Comparison of ENCODE assay signal across 8 cellular contexts in the genomic region with DNA sequence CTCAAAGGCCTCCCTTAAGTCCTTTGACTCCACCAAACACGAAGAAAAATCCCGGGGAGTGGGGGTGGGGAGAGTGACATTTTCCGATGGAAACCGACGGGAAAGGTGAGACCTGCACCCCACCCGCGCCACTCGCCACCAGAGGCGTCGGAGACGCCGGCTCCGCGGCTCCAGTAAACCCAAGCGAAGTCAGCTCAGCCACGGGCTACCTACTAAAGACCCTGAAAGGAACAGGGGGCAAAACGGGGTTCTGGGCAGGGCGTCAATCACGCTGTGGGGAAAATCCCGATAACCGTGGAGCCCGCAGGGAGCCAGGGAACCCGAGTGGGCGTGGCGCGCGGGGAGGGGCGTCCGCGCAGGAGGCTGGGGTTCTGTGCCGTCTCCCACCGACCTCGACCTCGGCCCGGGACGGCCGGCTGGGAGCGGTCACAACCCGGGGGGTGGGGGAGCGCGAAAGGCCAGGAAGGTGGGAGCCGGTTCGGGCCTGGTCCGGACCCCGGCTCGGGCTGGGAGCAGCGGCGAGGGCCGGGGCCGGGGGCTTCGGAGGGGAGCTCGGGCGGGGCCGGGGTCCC. TPM values are rescaled to one million over a fixed set of nuclear protein-coding genes. Genes with fewer than 3 reads are reported as not detected.
DNase-seq lines count a peak whose midpoint lies in the region; TF ChIP-seq lines count a peak whose summit lies in the region.

No MANE protein-coding gene starts in this region.

- H3K27ac Mint-ChIP-seq in H9 = peak overlapping the region; percentile 28 to 91 (median 73); a peak in 5 of 7 replicates

- no peak overlapping the region for H2BK12ac ChIP-seq in H9 (ENCODE audit: insufficient read length, low read depth, low read length)

- no peak overlapping the region for H3K18ac ChIP-seq in H9 (ENCODE audit: insufficient read length, low read depth, low read length)

- H2BK120ac ChIP-seq in H9 (ENCODE audit: low read depth, low read length, poor library complexity, severe bottlenecking) = no peak overlapping the region

- H3K9me3 ChIP-seq in ES-I3 (ENCODE audit: control insufficient read depth, insufficient read depth, low read length) (no peaks in the 10 kb centered on the region), H9 (ENCODE audit: control insufficient read depth, low read depth, low read length) (no peaks in the 10 kb centered on the region)

- peaks cover 7 to 23% of the 10 kb centered on the region in 2 experiments for H3K4me1 Mint-ChIP-seq in H9

- peaks cover 3% of the 10 kb centered on the region for H3K4me1 ChIP-seq in ES-I3 (ENCODE audit: insufficient read depth, low read length)
- no peaks in the 10 kb centered on the region; the same call in 1 of the 2 replicates for H3K4me1 ChIP-seq in H9 (ENCODE audit: insufficient read depth, low read length)
- H3K4me1 ChIP-seq in rectal smooth muscle tissue (ENCODE audit: control insufficient read depth, insufficient read depth, low read length) = peaks cover 10% of the 10 kb centered on the region

- H4K20me1 ChIP-seq in H9 (ENCODE audit: control insufficient read depth, insufficient read depth, insufficient read length) = no peaks in the 10 kb centered on the region

- peak overlapping the region; percentile 92 for H3K4me2 ChIP-seq in H9 (ENCODE audit: insufficient read depth, insufficient read length, low read length)

- H4K8ac ChIP-seq in H9 (replicated peaks; ENCODE audit: insufficient read length, low read depth, low read length) = no peak overlapping the region

- peaks cover 8% of the 10 kb centered on the region for H3K23me2 ChIP-seq in H9 (ENCODE audit: insufficient read length, low read depth, low read length, poor library complexity, severe bottlenecking)

- H4K91ac ChIP-seq in H9 (ENCODE audit: insufficient read length, low read depth, low read length) = no peak overlapping the region

- H3K36me3 Mint-ChIP-seq in H9 (ENCODE audit: insufficient read depth in 1 of 3, low read depth in 3 of 3) = peaks cover 5 to 19% (median 16%) of the 10 kb centered on the region in 3 experiments; a peak in 5 of 7 replicates

- no peak for DNase-seq in H9
- DNase-seq in NCI-H526 treated with DMSO at 0.1 percent for 48 hours (lab: John Stamatoyannopoulos, UW) = peak; percentile 16
- DNase-seq in activated T-helper 9 cell treated with anti-CD3 and anti-CD28 coated beads, Interleukin-2, amount 50 U/mL, for 16 hours (ENCODE audit: low read depth) = peak; percentile 44
- DNase-seq in germinal center (ENCODE audit: low spot score) = peak; percentile 56
- no peak for DNase-seq in NCI-H1436 treated with DMSO at 0.1 percent for 48 hours (lab: John Stamatoyannopoulos, UW)
- DNase-seq in DMS114 treated with DMSO at 0.1 percent for 48 hours (lab: John Stamatoyannopoulos, UW; ENCODE audit: unreplicated experiment) = no peak

- H3K9ac ChIP-seq in ES-I3 (ENCODE audit: low read depth, low read length) (peak overlapping the region; percentile 81), H9 (ENCODE audit: extremely low read depth, insufficient read length, low read length) (peak overlapping the region; percentile 57), rectal smooth muscle tissue (ENCODE audit: low read length) (peak overlapping the region; percentile 98)

- H3K23ac ChIP-seq in H9 (ENCODE audit: insufficient read length, low read depth, low read length) = no peak overlapping the region

- H3K27ac ChIP-seq in H9 (ENCODE audit: insufficient read length, low read depth, low read length) (no peak overlapping the region), rectal smooth muscle tissue (ENCODE audit: low read depth, low read length) (peak overlapping the region; percentile 95)

- H4K5ac ChIP-seq in H9 (ENCODE audit: insufficient read length, low read depth, low read length) = no peak overlapping the region

- no peaks in the 10 kb centered on the region for H3K27me3 ChIP-seq in H9 (ENCODE audit: insufficient read depth, low read length)
- no peaks in the 10 kb centered on the region for H3K27me3 ChIP-seq in rectal smooth muscle tissue (ENCODE audit: control insufficient read depth, insufficient read depth, low read length)

- H3K4ac ChIP-seq in H9 (ENCODE audit: low read depth, low read length) = no peak overlapping the region

- no peak overlapping the region for H3T11ph ChIP-seq in H9 (ENCODE audit: low read length)

- H3K56ac ChIP-seq in H9 (ENCODE audit: insufficient read length, low read depth, low read length) = no peak overlapping the region

- peaks cover 27% of the 10 kb centered on the region; the same call in 1 of the 2 replicates for H3K79me2 ChIP-seq in H9 (ENCODE audit: insufficient read depth, low read length)

- peaks cover 8% of the 10 kb centered on the region for H3K27me3 Mint-ChIP-seq in H9 (ENCODE audit: low read depth)

- H3K9me3 Mint-ChIP-seq in H9 = no peaks in the 10 kb centered on the region

- peak overlapping the region; percentile 91 for H3K4me3 ChIP-seq in rectal smooth muscle tissue (ENCODE audit: low read length)

- H2BK5ac ChIP-seq in H9 (ENCODE audit: insufficient read length, low read length) = no peak overlapping the region

- H3K36me3 ChIP-seq in ES-I3 (ENCODE audit: insufficient read depth, low read length) (peaks cover 11% of the 10 kb centered on the region; the same call in 1 of the 2 replicates), rectal smooth muscle tissue (ENCODE audit: control insufficient read depth, insufficient read depth, low read length) (peaks cover 8% of the 10 kb centered on the region)

- no CpG with 5 or more reads among the region's 54 CpGs for WGBS in H9 (ENCODE audit: extremely low coverage, insufficient read length, low lambda C conversion rate)

- H2AFZ ChIP-seq in H9 (ENCODE audit: low read length) = no peak overlapping the region

- H3K14ac ChIP-seq in H9 (ENCODE audit: insufficient read depth, low read length) = peak overlapping the region; percentile 55; the same call in 1 of the 2 replicates

- no peak for TF ChIP-seq CTCF in H9 (conservative IDR thresholded peaks at IDR 0.05)

- no peak overlapping the region for H2AK5ac ChIP-seq in H9 (ENCODE audit: insufficient read length, low read length)

- no peak overlapping the region for H2BK20ac ChIP-seq in H9 (ENCODE audit: low read depth, low read length, poor library complexity, severe bottlenecking)

- peak overlapping the region; percentile 83 to 90 for H3K4me3 Mint-ChIP-seq in H9

- peaks cover 13% of the 10 kb centered on the region for H3K79me1 ChIP-seq in H9 (ENCODE audit: insufficient read depth, low read depth, low read length, poor library complexity, severe bottlenecking)

- H2BK15ac ChIP-seq in H9 (ENCODE audit: low read depth, low read length) = no peak overlapping the region

RNA-seq across cellular contexts. Expression of a gene that starts 0.6 kb away (rescaled TPM):
- total RNA-seq in H9 (2021) = 105 and 110 TPM in 2 replicates

RNA-seq across cellular contexts. Expression of a gene that starts 50.8 kb away (rescaled TPM):
- 3.5 and 5.1 TPM in 2 replicates for total RNA-seq in H9 (2021)

Comparison
In these comparisons a context has a peak if more than half of its experiments do, and no peak if none do; other contexts are left out.
1. DNase-seq: peak in NCI-H526 treated with DMSO at 0.1 percent for 48 hours (single experiment), activated T-helper 9 cell treated with anti-CD3 and anti-CD28 coated beads, Interleukin-2, amount 50 U/mL, for 16 hours (single experiment) and germinal center (single experiment); none in H9 (single experiment), NCI-H1436 treated with DMSO at 0.1 percent for 48 hours (single experiment) and DMS114 treated with DMSO at 0.1 percent for 48 hours (single experiment).
2. Peak in every context shown above with its lines, with median percentiles within 50 percentile points of each other: H3K9ac ChIP-seq.